22 cellular contexts compared by ENCODE assay signal in genomic region chr3:182349051-182349450, GRCh38.
DNase-seq lines count a peak whose midpoint lies in the region; FAIRE-seq and TF ChIP-seq lines count a peak whose summit lies in the region.
"Had no signal": no experiment of that assay in that cellular context is flagged by ENCODE, and none has a peak within 500 bp of the region (broad histone marks: within the 10 kb centered on the region; RNA-seq: fewer than 3 reads in every experiment).

No MANE protein-coding gene starts in this region.

- H3K9ac ChIP-seq in MM.1S (ENCODE audit: low read length): no peak overlapping the region

- no peaks in the 10 kb centered on the region for H3K9me3 ChIP-seq in MM.1S (replicated peaks; ENCODE audit: insufficient read depth, low read length)

- no peaks in the 10 kb centered on the region for H3K79me2 ChIP-seq in MM.1S (ENCODE audit: low read length)

- no peak overlapping the region for H3K27ac ChIP-seq in MM.1S (ENCODE audit: low read length)

- DNase-seq in HT1080 (ENCODE audit: low read depth) (peak; percentile 23), RCC 7860 (ENCODE audit: low spot score) (peak; percentile 53), kidney tubule cell (ENCODE audit: low spot score) (peak; percentile 85), NCI-H2081 (lab: John Stamatoyannopoulos, UW) (no peak), MM.1S (no peak), activated gamma-delta T cell treated with Interleukin-2 at 50 U/mL for 16 hours (no peak), NCI-H2081 treated with DMSO at 0.1 percent for 48 hours (lab: John Stamatoyannopoulos, UW) (no peak)
- DNase-seq: C1 segment of cervical spinal cord; CD8-positive, alpha-beta memory T cell; DMS53; GDM1; NCI-H1105; NCI-H146; NCI-H2029; NCI-H2171; NCI-H345; NCI-H524; NCI-H774; SHP77; SW 1271 had no signal

- no peak overlapping the region for H3K4me2 ChIP-seq in MM.1S (ENCODE audit: low read depth, low read length)

- H3F3A ChIP-seq in MM.1S (ENCODE audit: insufficient read depth, low read length): no peaks in the 10 kb centered on the region

- no peaks in the 10 kb centered on the region for H3K36me3 ChIP-seq in MM.1S (replicated peaks; ENCODE audit: insufficient read depth, low read length)

- no peaks in the 10 kb centered on the region for H3K27me3 ChIP-seq in MM.1S (replicated peaks; ENCODE audit: insufficient read depth, low read length)

- no peaks in the 10 kb centered on the region for H4K20me1 ChIP-seq in MM.1S (ENCODE audit: insufficient read depth, low read length)

- no peaks in the 10 kb centered on the region for H3K9me2 ChIP-seq in MM.1S (replicated peaks; ENCODE audit: insufficient read depth, low read length)

- TF ChIP-seq CTCF in MM.1S (IDR thresholded peaks at IDR 0.05; ENCODE audit: low read length): no peak

- H3K4me3 ChIP-seq in MM.1S (ENCODE audit: low read length): no peak overlapping the region

- H2AFZ ChIP-seq in MM.1S (ENCODE audit: low read length): no peak overlapping the region

- peak; percentile 89 for FAIRE-seq in RCC 7860 (lab: Jason Lieb, UNC)
- FAIRE-seq: GM18507, H1 had no signal

- no peaks in the 10 kb centered on the region for H3K4me1 ChIP-seq in MM.1S (ENCODE audit: low read length)

Comparison
In these comparisons a context has a peak if more than half of its experiments do, and no peak if none do; other contexts are left out.
1. DNase-seq: peak in HT1080 (single experiment), RCC 7860 (single experiment) and kidney tubule cell (single experiment); none in NCI-H2081 (0 of 2), MM.1S (single experiment), activated gamma-delta T cell treated with Interleukin-2 at 50 U/mL for 16 hours (single experiment) and NCI-H2081 treated with DMSO at 0.1 percent for 48 hours (single experiment).